ENCODE assay signal across 7 cellular contexts in genomic region chr17:19112459-19112826, GRCh38. TPM values are rescaled to one million over a fixed set of nuclear protein-coding genes. Genes with fewer than 3 reads are reported as not detected.
DNase-seq lines count a peak whose midpoint lies in the region; ATAC-seq and TF ChIP-seq lines count a peak whose summit lies in the region.
"Not testable (repeated sequence)": the region's sequence is repeated elsewhere in the genome, so short reads cannot be mapped to it uniquely, and the experiment has no call there.

No MANE protein-coding gene starts in this region.

- H3K9ac ChIP-seq in neural cell (ENCODE audit: low read length) = not testable (repeated sequence)

- not testable (repeated sequence) for TF ChIP-seq RAD21 in neural cell (conservative IDR thresholded peaks at IDR 0.05)

- not testable (repeated sequence) for H3K4me3 ChIP-seq in CD8-positive, alpha-beta T cell (ENCODE audit: low read depth, low read length); choroid plexus epithelial cell (ENCODE audit: low read depth, low read length); left ventricle myocardium inferior; neural cell (ENCODE audit: low read length)

- H3F3A ChIP-seq in neural cell (ENCODE audit: insufficient read depth, low read length, poor library complexity, severe bottlenecking) = not testable (repeated sequence)

- DNase-seq in CD8-positive, alpha-beta T cell = peak in 1 of 7 experiments; percentile 49
- DNase-seq in RPMI8226 = peak; percentile 37
- peak; percentile 28 to 33 for DNase-seq in activated T-cell treated with anti-CD3 and anti-CD28 coated beads, Interleukin-2, amount 50 U/mL, for 48 hours
- peak; percentile 33 for DNase-seq in choroid plexus epithelial cell (ENCODE audit: low read depth)
- peak; percentile 11 for DNase-seq in left ventricle myocardium inferior

- H3K9me3 ChIP-seq in CD8-positive, alpha-beta T cell (ENCODE audit: low read length); left ventricle myocardium inferior (replicated peaks); neural cell (ENCODE audit: low read length): not testable (repeated sequence)

- not testable (repeated sequence) for H3K9me3 Mint-ChIP-seq in CD8-positive, alpha-beta T cell; IgD-negative memory B cell

- not testable (repeated sequence) for H3K4me3 Mint-ChIP-seq in CD8-positive, alpha-beta T cell
- peak overlapping the region in 3 of 4 donors; percentile 44 to 96 (median 90) for H3K4me3 Mint-ChIP-seq in IgD-negative memory B cell

- H4K20me1 ChIP-seq in neural cell (ENCODE audit: insufficient read depth) = not testable (repeated sequence)

- H3K27ac Mint-ChIP-seq in CD8-positive, alpha-beta T cell = peak overlapping the region; percentile 72
- peak overlapping the region; percentile 90 to 99 (median 95) for H3K27ac Mint-ChIP-seq in IgD-negative memory B cell

- not testable (repeated sequence) for H3K4me2 ChIP-seq in neural cell (ENCODE audit: low read length)

- not testable (repeated sequence) for H3K4me1 ChIP-seq in CD8-positive, alpha-beta T cell (ENCODE audit: insufficient read depth, low read length); left ventricle myocardium inferior

- not testable (repeated sequence) for H3K27ac ChIP-seq in CD8-positive, alpha-beta T cell (ENCODE audit: low read depth, low read length); neural cell (ENCODE audit: low read length)
- peak overlapping the region; percentile 87 for H3K27ac ChIP-seq in left ventricle myocardium inferior (replicated peaks)

- not testable (repeated sequence) for TF ChIP-seq CTCF in CD8-positive, alpha-beta T cell (IDR thresholded peaks at IDR 0.05); choroid plexus epithelial cell (conservative IDR thresholded peaks at IDR 0.05; ENCODE audit: low read depth, low read length); left ventricle myocardium inferior (IDR thresholded peaks at IDR 0.05; ENCODE audit: borderline replicate concordance); neural cell (IDR thresholded peaks at IDR 0.05; ENCODE audit: poor library complexity, severe bottlenecking)

- intact Hi-C loops in CD8-positive, alpha-beta T cell (cut with DNase I, micrococcal nuclease); left ventricle myocardium inferior (cut with micrococcal nuclease): not testable (repeated sequence)

- H3K4me1 Mint-ChIP-seq in CD8-positive, alpha-beta T cell (ENCODE audit: low read depth); IgD-negative memory B cell: not testable (repeated sequence)

- H3K9me2 ChIP-seq in neural cell (ENCODE audit: insufficient read depth, low read length) = not testable (repeated sequence)

- not testable (repeated sequence) for TF ChIP-seq EP300 in neural cell (conservative IDR thresholded peaks at IDR 0.05; ENCODE audit: poor library complexity, severe bottlenecking)

- not testable (repeated sequence) for H3K36me3 Mint-ChIP-seq in CD8-positive, alpha-beta T cell; IgD-negative memory B cell

- not testable (repeated sequence) for H2AFZ ChIP-seq in neural cell (ENCODE audit: low read depth, low read length)

- ATAC-seq in CD8-positive, alpha-beta T cell = not testable (repeated sequence)

- not testable (repeated sequence) for H3K27me3 Mint-ChIP-seq in CD8-positive, alpha-beta T cell (ENCODE audit: low read depth); IgD-negative memory B cell

- not testable (repeated sequence) for H3K79me2 ChIP-seq in neural cell (replicated peaks; ENCODE audit: insufficient read depth, low read length)

- H3K36me3 ChIP-seq in CD8-positive, alpha-beta T cell (ENCODE audit: insufficient read depth, low read length); left ventricle myocardium inferior; neural cell (ENCODE audit: insufficient read depth, low read length): not testable (repeated sequence)

- H3K27me3 ChIP-seq in CD8-positive, alpha-beta T cell (ENCODE audit: insufficient read depth, low read length); left ventricle myocardium inferior (ENCODE audit: low read depth); neural cell (ENCODE audit: insufficient read depth, low read depth, low read length): not testable (repeated sequence)

- POLR2A ChIA-PET in CD8-positive, alpha-beta T cell (lab: Charles Lee) = not testable (repeated sequence)

- CTCF ChIA-PET in CD8-positive, alpha-beta T cell (lab: Charles Lee) = not testable (repeated sequence)

TF ChIP-seq in neural cell, 6 proteins besides CTCF, POLR2A, EP300 and RAD21:
- TF ChIP-seq POLR2AphosphoS5 (IDR thresholded peaks at IDR 0.05) = peak; percentile 13

RNA-seq across cellular contexts. Expression of gene GRAPL, which starts 14.9 kb away (rescaled TPM):
- total RNA-seq in CD8-positive, alpha-beta T cell = 10 to 100 TPM; 15.7 to 18.7 TPM
- 10.1 TPM for polyA plus RNA-seq in IgD-negative memory B cell
- total RNA-seq in left ventricle myocardium inferior = 1.5 TPM
- polyA plus RNA-seq in neural cell = not detected in 2 replicates
- 0.93 TPM in 1 of 2 replicates, not detected in the other for polyA minus RNA-seq in neural cell
